Comparison of ENCODE assay signal across 18 cellular contexts in the genomic region with DNA sequence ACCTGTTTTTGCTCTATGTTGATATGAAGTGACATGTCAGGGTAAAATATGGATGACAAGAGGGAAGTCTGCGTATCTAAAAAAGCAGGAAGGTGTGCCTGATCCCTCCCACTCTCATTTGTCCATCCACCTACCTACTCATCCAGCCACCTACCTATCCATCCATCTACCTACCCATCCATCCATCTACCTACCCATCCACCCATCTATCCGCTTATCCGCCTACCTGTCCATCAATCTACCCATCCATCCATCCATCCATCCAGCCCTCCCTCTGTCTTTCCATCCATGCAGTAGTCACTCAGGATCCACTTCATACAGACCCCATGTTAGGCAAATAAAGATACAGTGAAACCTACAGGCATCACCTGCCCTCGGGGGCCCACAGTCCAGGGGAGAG. TPM values are rescaled to one million over a fixed set of nuclear protein-coding genes. Genes with fewer than 3 reads are reported as not detected.
DNase-seq lines count a peak whose midpoint lies in the region; TF ChIP-seq lines count a peak whose summit lies in the region.
"Had no signal": no experiment of that assay in that cellular context is flagged by ENCODE, and none has a peak within 500 bp of the region (broad histone marks: within the 10 kb centered on the region; RNA-seq: fewer than 3 reads in every experiment).

No MANE protein-coding gene starts in this region.

- H3K9me3 ChIP-seq in HEK293 (ENCODE audit: control insufficient read depth, insufficient read depth, low read depth, low read length) = no peaks in the 10 kb centered on the region
- no peaks in the 10 kb centered on the region for H3K9me3 ChIP-seq in SJCRH30 (replicated peaks)
- H3K9me3 ChIP-seq: BE2C, BLaER1 had no signal

- no peaks in the 10 kb centered on the region for H3K36me3 ChIP-seq in HEK293 (ENCODE audit: control insufficient read depth in 2 of 2, insufficient read depth in 1 of 2, low read length in 2 of 2)
- H3K36me3 ChIP-seq in SJCRH30 = no peaks in the 10 kb centered on the region
- H3K36me3 ChIP-seq: BE2C, BLaER1 had no signal

- no peak for TF ChIP-seq CTCF in HEK293 (tag by site-specific recombination; IDR thresholded peaks at IDR 0.05)

- POLR2A ChIA-PET in HEK293 (lab: Yijun Ruan, JAX) = no interaction called here

- H3K4me1 ChIP-seq in HEK293 (ENCODE audit: control insufficient read depth, insufficient read depth, low read length) = peaks cover 18% of the 10 kb centered on the region; the same call in 1 of the 2 replicates
- peaks cover 80% of the 10 kb centered on the region for H3K4me1 ChIP-seq in SJCRH30
- H3K4me1 ChIP-seq: BE2C had no signal

- DNase-seq in SJCRH30 = no peak
- no peak for DNase-seq in NCI-H2171 (lab: John Stamatoyannopoulos, UW)
- DNase-seq in activated T-cell treated with anti-CD3 and anti-CD28 coated beads for 4 hours = no peak
- DNase-seq in cerebellar nuclear complex (lab: John Stamatoyannopoulos, UW) = no peak
- DNase-seq: 8988T; ACHN; BE2C; C1 segment of cervical spinal cord; Calu3; CD4-positive, alpha-beta memory T cell; CD4-positive, CD25-positive, alpha-beta regulatory T cell; CD8-positive, alpha-beta memory T cell; COR-L47; DMS79 treated with DMSO at 0.1 percent for 48 hours; GF-D8 had no signal

- no peak overlapping the region for H3K4me3 ChIP-seq in HEK293 (ENCODE audit: low read depth, low read length)
- no peak overlapping the region for H3K4me3 ChIP-seq in SJCRH30
- H3K4me3 ChIP-seq: BLaER1 had no signal

- no peaks in the 10 kb centered on the region for H3K27me3 ChIP-seq in SJCRH30

- CTCF ChIA-PET in HEK293 (lab: Yijun Ruan, JAX) = interaction anchor here (0.8 to 1.3 kb wide), 2 partner anchors 15 to 89 kb away, joined by 3 read pairs; no protein-coding TSS in a partner anchor

- H3K27ac ChIP-seq in HEK293 (ENCODE audit: extremely low read depth, low read depth, low read length) (no peak overlapping the region), SJCRH30 (peak overlapping the region; percentile 7; the same call in 1 of the 2 replicates)
- H3K27ac ChIP-seq: BLaER1 had no signal

TF ChIP-seq in HEK293, 187 proteins besides CTCF, POLR2A, EP300 and RAD21:
- TF ChIP-seq ZNF426 (tag by site-specific recombination; IDR thresholded peaks at IDR 0.05) (no peak), ZBTB17 (tag by site-specific recombination; IDR thresholded peaks at IDR 0.05) (peak; percentile 60; the same call in 1 of the 2 replicates), KLF10 (tag by site-specific recombination; IDR thresholded peaks at IDR 0.05) (no peak), ZFHX2 (tag by site-specific recombination; conservative IDR thresholded peaks at IDR 0.05) (peak; percentile 56), GLIS2 (tag by site-specific recombination; IDR thresholded peaks at IDR 0.05) (no peak), EGR2 (tag by site-specific recombination; IDR thresholded peaks at IDR 0.05; ENCODE audit: low read depth) (peak; percentile 90), ZNF558 (tag by site-specific recombination; IDR thresholded peaks at IDR 0.05) (no peak), ZNF366 (tag by site-specific recombination; conservative IDR thresholded peaks at IDR 0.05) (peak; percentile 81), ZNF112 (tag by site-specific recombination; IDR thresholded peaks at IDR 0.05) (no peak)
- TF ChIP-seq, protein P1, sequence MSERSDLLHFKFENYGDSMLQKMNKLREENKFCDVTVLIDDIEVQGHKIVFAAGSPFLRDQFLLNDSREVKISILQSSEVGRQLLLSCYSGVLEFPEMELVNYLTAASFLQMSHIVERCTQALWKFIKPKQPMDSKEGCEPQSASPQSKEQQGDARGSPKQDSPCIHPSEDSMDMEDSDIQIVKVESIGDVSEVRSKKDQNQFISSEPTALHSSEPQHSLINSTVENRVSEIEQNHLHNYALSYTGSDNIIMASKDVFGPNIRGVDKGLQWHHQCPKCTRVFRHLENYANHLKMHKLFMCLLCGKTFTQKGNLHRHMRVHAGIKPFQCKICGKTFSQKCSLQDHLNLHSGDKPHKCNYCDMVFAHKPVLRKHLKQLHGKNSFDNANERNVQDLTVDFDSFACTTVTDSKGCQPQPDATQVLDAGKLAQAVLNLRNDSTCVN (tag by site-specific recombination; optimal IDR thresholded peaks at IDR 0.05) = no peak

RNA-seq across cellular contexts. Expression of a gene that starts 32.4 kb away (rescaled TPM):
- total RNA-seq in SJCRH30 (2014; rRNA removed; shearing (Covaris generic)) = 10.3 and 12.2 TPM in 2 replicates
- total RNA-seq: A673; Calu3; CD4-positive, alpha-beta memory T cell; CD4-positive, CD25-positive, alpha-beta regulatory T cell; CD8-positive, alpha-beta memory T cell had no signal
